In the genomic region with DNA sequence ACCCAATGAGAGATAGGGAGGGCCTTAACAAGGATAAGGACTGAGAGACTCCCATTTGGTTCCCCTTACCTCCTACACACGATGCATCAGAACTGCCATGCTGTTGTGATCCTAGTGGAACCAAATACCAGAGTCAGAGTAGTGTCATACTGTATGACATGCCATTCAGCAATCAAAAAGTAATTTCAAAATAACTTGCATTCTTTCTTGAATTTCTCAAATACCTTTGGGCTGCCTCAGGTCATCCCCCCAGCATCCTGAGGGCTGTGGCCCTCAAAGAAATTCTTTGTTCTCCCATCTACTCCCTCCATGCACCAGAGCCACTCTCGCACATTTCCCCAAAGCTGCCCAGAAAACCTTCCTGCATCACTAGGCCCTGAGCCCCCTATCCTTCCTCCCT, we compare ENCODE assay signal across 13 cellular contexts.
A peak's percentile ranks its signal among the peaks of the same experiment; 100 is the strongest.
DNase-seq lines count a peak whose midpoint lies in the region; ATAC-seq and TF ChIP-seq lines count a peak whose summit lies in the region.
"Had no signal": no experiment of that assay in that cellular context is flagged by ENCODE, and none has a peak within 500 bp of the region (broad histone marks: within the 10 kb centered on the region; RNA-seq: fewer than 3 reads in every experiment).

No MANE protein-coding gene starts in this region.

- CTCF ChIA-PET in WTC11 (lab: Charles Lee): interaction anchor here (2.5 to 3.0 kb wide), 2 partner anchors 146 to 160 kb away, joined by 16 to 24 read pairs; no protein-coding TSS in a partner anchor
- CTCF ChIA-PET in activated CD4-positive, alpha-beta memory T cell treated with anti-CD3 and anti-CD28 coated beads, Interleukin-2, amount 10 ng/mL, durations not matched to agents 7 days and 5 days (lab: Charles Lee): interaction anchor here (1.5 kb wide), 1 partner anchor 146 kb away, joined by 4 read pairs; no protein-coding TSS in a partner anchor

- H3K27me3 Mint-ChIP-seq in WTC11 (ENCODE audit: low read depth): no peaks in the 10 kb centered on the region
- no peaks in the 10 kb centered on the region for H3K27me3 Mint-ChIP-seq in activated CD4-positive, alpha-beta memory T cell treated with anti-CD3 and anti-CD28 coated beads, Interleukin-2, amount 10 ng/mL, durations not matched to agents 7 days and 5 days
- H3K27me3 Mint-ChIP-seq: activated CD8-positive, alpha-beta T cell treated with anti-CD3 and anti-CD28 coated beads for 36 hours had no signal

- no peak overlapping the region for H3K27ac Mint-ChIP-seq in WTC11
- no peak overlapping the region for H3K27ac Mint-ChIP-seq in activated CD4-positive, alpha-beta memory T cell treated with anti-CD3 and anti-CD28 coated beads, Interleukin-2, amount 10 ng/mL, durations not matched to agents 7 days and 5 days
- H3K27ac Mint-ChIP-seq: activated CD8-positive, alpha-beta T cell treated with anti-CD3 and anti-CD28 coated beads for 36 hours had no signal

- peaks cover 10% of the 10 kb centered on the region for H3K4me1 Mint-ChIP-seq in WTC11
- H3K4me1 Mint-ChIP-seq in activated CD4-positive, alpha-beta memory T cell treated with anti-CD3 and anti-CD28 coated beads, Interleukin-2, amount 10 ng/mL, durations not matched to agents 7 days and 5 days: no peaks in the 10 kb centered on the region

- ATAC-seq in WTC11: peak; percentile 24
- no peak for ATAC-seq in GM18909 (IDR thresholded peaks at IDR 0.05; ENCODE audit: poor library complexity, unreplicated experiment)
- ATAC-seq: activated CD8-positive, alpha-beta T cell treated with anti-CD3 and anti-CD28 coated beads for 36 hours had no signal

- peak; percentile 40 for DNase-seq in COLO829 (ENCODE audit: low spot score)
- peak; percentile 94 for DNase-seq in HT1080 (ENCODE audit: low read depth)
- DNase-seq in WTC11 (ENCODE audit: low spot score): no peak
- DNase-seq in kidney tubule cell (ENCODE audit: low spot score): peak; percentile 97
- DNase-seq in activated CD4-positive, alpha-beta memory T cell treated with anti-CD3 and anti-CD28 coated beads, Interleukin-2, amount 10 ng/mL, durations not matched to agents 7 days and 5 days: no peak
- no peak for DNase-seq in activated CD4-positive, alpha-beta T cell treated with anti-CD3 and anti-CD28 coated beads, Interleukin-2, amount 50 U/mL, for 4 hours
- no peak for DNase-seq in stimulated activated CD4-positive, alpha-beta T cell treated with anti-CD3 and anti-CD28 coated beads, Interleukin-2, amount 100 ng/mL, for 48 hours
- DNase-seq: activated CD8-positive, alpha-beta T cell treated with anti-CD3 and anti-CD28 coated beads for 36 hours; BE2C; dorsolateral prefrontal cortex; NCI-H2081 treated with DMSO at 0.1 percent for 48 hours; stimulated activated CD4-positive, alpha-beta T cell treated with anti-CD3 and anti-CD28 coated beads, Interleukin-12 subunit alpha, Interleukin-12 subunit beta, amount 100 ng/mL, for 4 hours had no signal

- H3K9me3 Mint-ChIP-seq in WTC11: peaks cover 13% of the 10 kb centered on the region
- no peaks in the 10 kb centered on the region for H3K9me3 Mint-ChIP-seq in activated CD4-positive, alpha-beta memory T cell treated with anti-CD3 and anti-CD28 coated beads, Interleukin-2, amount 10 ng/mL, durations not matched to agents 7 days and 5 days
- H3K9me3 Mint-ChIP-seq: activated CD8-positive, alpha-beta T cell treated with anti-CD3 and anti-CD28 coated beads for 36 hours had no signal

- no peak for TF ChIP-seq CTCF in WTC11 (IDR thresholded peaks at IDR 0.05)

- POLR2A ChIA-PET in WTC11 (lab: Charles Lee): no interaction called here
- POLR2A ChIA-PET in activated CD4-positive, alpha-beta memory T cell treated with anti-CD3 and anti-CD28 coated beads, Interleukin-2, amount 10 ng/mL, durations not matched to agents 7 days and 5 days (lab: Charles Lee): no interaction called here

- no peak overlapping the region for H3K4me3 Mint-ChIP-seq in WTC11
- H3K4me3 Mint-ChIP-seq in activated CD4-positive, alpha-beta memory T cell treated with anti-CD3 and anti-CD28 coated beads, Interleukin-2, amount 10 ng/mL, durations not matched to agents 7 days and 5 days: no peak overlapping the region
- H3K4me3 Mint-ChIP-seq: activated CD8-positive, alpha-beta T cell treated with anti-CD3 and anti-CD28 coated beads for 36 hours had no signal

- peaks cover 6% of the 10 kb centered on the region; the same call in 1 of the 2 replicates for H3K36me3 Mint-ChIP-seq in WTC11
- no peaks in the 10 kb centered on the region for H3K36me3 Mint-ChIP-seq in activated CD4-positive, alpha-beta memory T cell treated with anti-CD3 and anti-CD28 coated beads, Interleukin-2, amount 10 ng/mL, durations not matched to agents 7 days and 5 days (ENCODE audit: low read depth)

TF ChIP-seq in WTC11, 78 proteins besides CTCF, POLR2A, EP300 and RAD21:
- TF ChIP-seq ZNF263 (CRISPR knock-in tag; IDR thresholded peaks at IDR 0.05; ENCODE audit: low read depth) (no peak), NFE2L1 (CRISPR knock-in tag; IDR thresholded peaks at IDR 0.05) (no peak), FOXK1 (CRISPR knock-in tag; IDR thresholded peaks at IDR 0.05) (no peak), IRF2 (CRISPR knock-in tag; IDR thresholded peaks at IDR 0.05; ENCODE audit: borderline replicate concordance, low read depth) (no peak), ZNF219 (CRISPR knock-in tag; IDR thresholded peaks at IDR 0.05; ENCODE audit: borderline replicate concordance) (no peak)
- TF ChIP-seq, protein P1, sequence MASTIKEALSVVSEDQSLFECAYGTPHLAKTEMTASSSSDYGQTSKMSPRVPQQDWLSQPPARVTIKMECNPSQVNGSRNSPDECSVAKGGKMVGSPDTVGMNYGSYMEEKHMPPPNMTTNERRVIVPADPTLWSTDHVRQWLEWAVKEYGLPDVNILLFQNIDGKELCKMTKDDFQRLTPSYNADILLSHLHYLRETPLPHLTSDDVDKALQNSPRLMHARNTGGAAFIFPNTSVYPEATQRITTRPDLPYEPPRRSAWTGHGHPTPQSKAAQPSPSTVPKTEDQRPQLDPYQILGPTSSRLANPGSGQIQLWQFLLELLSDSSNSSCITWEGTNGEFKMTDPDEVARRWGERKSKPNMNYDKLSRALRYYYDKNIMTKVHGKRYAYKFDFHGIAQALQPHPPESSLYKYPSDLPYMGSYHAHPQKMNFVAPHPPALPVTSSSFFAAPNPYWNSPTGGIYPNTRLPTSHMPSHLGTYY (CRISPR knock-in tag; IDR thresholded peaks at IDR 0.05): no peak
- TF ChIP-seq, protein P2, sequence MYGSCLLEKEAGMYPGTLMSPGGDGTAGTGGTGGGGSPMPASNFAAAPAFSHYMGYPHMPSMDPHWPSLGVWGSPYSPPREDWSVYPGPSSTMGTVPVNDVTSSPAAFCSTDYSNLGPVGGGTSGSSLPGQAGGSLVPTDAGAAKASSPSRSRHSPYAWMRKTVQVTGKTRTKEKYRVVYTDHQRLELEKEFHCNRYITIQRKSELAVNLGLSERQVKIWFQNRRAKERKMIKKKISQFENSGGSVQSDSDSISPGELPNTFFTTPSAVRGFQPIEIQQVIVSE (CRISPR knock-in tag; IDR thresholded peaks at IDR 0.05; ENCODE audit: borderline replicate concordance): no peak
- TF ChIP-seq, protein P3, sequence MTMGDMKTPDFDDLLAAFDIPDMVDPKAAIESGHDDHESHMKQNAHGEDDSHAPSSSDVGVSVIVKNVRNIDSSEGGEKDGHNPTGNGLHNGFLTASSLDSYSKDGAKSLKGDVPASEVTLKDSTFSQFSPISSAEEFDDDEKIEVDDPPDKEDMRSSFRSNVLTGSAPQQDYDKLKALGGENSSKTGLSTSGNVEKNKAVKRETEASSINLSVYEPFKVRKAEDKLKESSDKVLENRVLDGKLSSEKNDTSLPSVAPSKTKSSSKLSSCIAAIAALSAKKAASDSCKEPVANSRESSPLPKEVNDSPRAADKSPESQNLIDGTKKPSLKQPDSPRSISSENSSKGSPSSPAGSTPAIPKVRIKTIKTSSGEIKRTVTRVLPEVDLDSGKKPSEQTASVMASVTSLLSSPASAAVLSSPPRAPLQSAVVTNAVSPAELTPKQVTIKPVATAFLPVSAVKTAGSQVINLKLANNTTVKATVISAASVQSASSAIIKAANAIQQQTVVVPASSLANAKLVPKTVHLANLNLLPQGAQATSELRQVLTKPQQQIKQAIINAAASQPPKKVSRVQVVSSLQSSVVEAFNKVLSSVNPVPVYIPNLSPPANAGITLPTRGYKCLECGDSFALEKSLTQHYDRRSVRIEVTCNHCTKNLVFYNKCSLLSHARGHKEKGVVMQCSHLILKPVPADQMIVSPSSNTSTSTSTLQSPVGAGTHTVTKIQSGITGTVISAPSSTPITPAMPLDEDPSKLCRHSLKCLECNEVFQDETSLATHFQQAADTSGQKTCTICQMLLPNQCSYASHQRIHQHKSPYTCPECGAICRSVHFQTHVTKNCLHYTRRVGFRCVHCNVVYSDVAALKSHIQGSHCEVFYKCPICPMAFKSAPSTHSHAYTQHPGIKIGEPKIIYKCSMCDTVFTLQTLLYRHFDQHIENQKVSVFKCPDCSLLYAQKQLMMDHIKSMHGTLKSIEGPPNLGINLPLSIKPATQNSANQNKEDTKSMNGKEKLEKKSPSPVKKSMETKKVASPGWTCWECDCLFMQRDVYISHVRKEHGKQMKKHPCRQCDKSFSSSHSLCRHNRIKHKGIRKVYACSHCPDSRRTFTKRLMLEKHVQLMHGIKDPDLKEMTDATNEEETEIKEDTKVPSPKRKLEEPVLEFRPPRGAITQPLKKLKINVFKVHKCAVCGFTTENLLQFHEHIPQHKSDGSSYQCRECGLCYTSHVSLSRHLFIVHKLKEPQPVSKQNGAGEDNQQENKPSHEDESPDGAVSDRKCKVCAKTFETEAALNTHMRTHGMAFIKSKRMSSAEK (CRISPR knock-in tag; IDR thresholded peaks at IDR 0.05; ENCODE audit: borderline replicate concordance): no peak

Comparison
In these comparisons a context has a peak if more than half of its experiments do, and no peak if none do; other contexts are left out.
1. DNase-seq: peak in COLO829 (single experiment), HT1080 (single experiment) and kidney tubule cell (single experiment); none in WTC11 (single experiment), activated CD4-positive, alpha-beta memory T cell treated with anti-CD3 and anti-CD28 coated beads, Interleukin-2, amount 10 ng/mL, durations not matched to agents 7 days and 5 days (single experiment), activated CD4-positive, alpha-beta T cell treated with anti-CD3 and anti-CD28 coated beads, Interleukin-2, amount 50 U/mL, for 4 hours (0 of 2) and stimulated activated CD4-positive, alpha-beta T cell treated with anti-CD3 and anti-CD28 coated beads, Interleukin-2, amount 100 ng/mL, for 48 hours (0 of 2).